ENCODE assay signal across 22 cellular contexts in genomic region chr3:122394173-122394572, GRCh38. TPM values are rescaled to one million over a fixed set of nuclear protein-coding genes. Genes with fewer than 3 reads are reported as not detected.
A peak's percentile ranks its signal among the peaks of the same experiment; 100 is the strongest.
DNase-seq lines count a peak whose midpoint lies in the region; ATAC-seq and TF ChIP-seq lines count a peak whose summit lies in the region.
"Had no signal": no experiment of that assay in that cellular context is flagged by ENCODE, and none has a peak within 500 bp of the region (broad histone marks: within the 10 kb centered on the region; RNA-seq: fewer than 3 reads in every experiment).

No MANE protein-coding gene starts in this region.

- H3K79me1 ChIP-seq in IMR-90 (ENCODE audit: low read depth in 1 of 2, low read length in 2 of 2), result peaks cover 0 to 3% of the 10 kb centered on the region in 2 experiments; a peak in 2 of 4 replicates

- no peak for TF ChIP-seq RAD21 in IMR-90 (IDR thresholded peaks at IDR 0.05; ENCODE audit: low read length)

- peak overlapping the region; percentile 57; the same call in 1 of the 2 replicates for H2AK5ac ChIP-seq in IMR-90 (ENCODE audit: low read depth, low read length)

- CTCF ChIA-PET in IMR-90 (lab: Yijun Ruan, JAX), result interaction anchor here (2.0 kb wide), 1 partner anchor 10 kb away, joined by 14 read pairs; the partner anchor contains the start of gene FAM162A

- H3K4me1 ChIP-seq in IMR-90 (ENCODE audit: control insufficient read depth, insufficient read depth, low read length) (peaks cover 5% of the 10 kb centered on the region), endodermal cell (ENCODE audit: control insufficient read depth, insufficient read depth, low read length) (peaks cover 3% of the 10 kb centered on the region), mucosa of descending colon (ENCODE audit: low read depth) (no peaks in the 10 kb centered on the region)
- H3K4me1 ChIP-seq: neural progenitor cell had no signal

- H3K36me3 Mint-ChIP-seq in endodermal cell (ENCODE audit: low read depth) (no peaks in the 10 kb centered on the region), mesothelial cell of epicardium (no peaks in the 10 kb centered on the region)
- H3K36me3 Mint-ChIP-seq: neural progenitor cell had no signal

- H4K20me1 ChIP-seq in IMR-90 (ENCODE audit: insufficient read depth, low read length), result no peaks in the 10 kb centered on the region

- dilution Hi-C loops in IMR-90 (cut with HindIII; ENCODE audit: low sequenced_read_pairs, unreplicated experiment), result no loop called here

- ATAC-seq in IMR-90 (ENCODE audit: low read depth) (peak; percentile 50), mucosa of descending colon (no peak), HG02571 (IDR thresholded peaks at IDR 0.05; ENCODE audit: unreplicated experiment) (no peak)
- ATAC-seq: activated CD8-positive, alpha-beta memory T cell treated with anti-CD3 and anti-CD28 coated beads, Interleukin-2, amount 10 ng/mL, durations not matched to agents 7 days and 5 days; effector memory CD8-positive, alpha-beta T cell; left cardiac atrium; SK-N-SH treated with all-trans-retinoic acid at 6 μM for 48 hours had no signal

- peak overlapping the region; percentile 27; the same call in 1 of the 2 replicates for H2BK20ac ChIP-seq in IMR-90 (ENCODE audit: low read depth, low read length)

- H3K9me1 ChIP-seq in IMR-90 (ENCODE audit: insufficient read depth, low read length), result no peaks in the 10 kb centered on the region

- no peak overlapping the region for H3K56ac ChIP-seq in IMR-90 (ENCODE audit: extremely low read depth, insufficient read depth, low read length)

- no CpG with 5 or more reads among the region's 1 CpG for WGBS in IMR-90 (ENCODE audit: extremely low coverage in 2 of 2, insufficient read length in 1 of 2), 2 experiments
- 80 to 100% methylated on average over 1 of the region's 1 CpG for WGBS in endodermal cell (ENCODE audit: insufficient coverage in 1 of 2, insufficient read length in 1 of 2), 2 experiments

- peak overlapping the region; percentile 56 for H2AK9ac ChIP-seq in IMR-90 (replicated peaks; ENCODE audit: low read depth, low read length, poor library complexity)

- DNase-seq in EL, result peak; percentile 12
- DNase-seq in IMR-90, result peak; percentile 4
- no peak for DNase-seq in endodermal cell
- no peak for DNase-seq in mesothelial cell of epicardium (ENCODE audit: low spot score in 2 of 2, unreplicated experiment in 2 of 2)
- no peak for DNase-seq in activated effector memory CD4-positive, alpha-beta T cell treated with anti-CD3 and anti-CD28 coated beads, Interleukin-2, amount 50 U/mL, for 16 hours
- no peak for DNase-seq in mucosa of descending colon
- DNase-seq in NCI-H2029 (lab: John Stamatoyannopoulos, UW), result no peak
- DNase-seq: activated CD4-positive, CD25-positive, alpha-beta regulatory T cell treated with anti-CD3 and anti-CD28 coated beads, Interleukin-2, amount 50 U/mL, for 72 hours; activated CD8-positive, alpha-beta memory T cell treated with anti-CD3 and anti-CD28 coated beads, Interleukin-2, amount 10 ng/mL, durations not matched to agents 7 days and 5 days; activated gamma-delta T cell; effector memory CD8-positive, alpha-beta T cell; foreskin fibroblast; left cardiac atrium; NCI-H1092; NCI-H2081 treated with DMSO at 0.1 percent for 48 hours; NCI-H510A; T1000 had no signal

- H3K18ac ChIP-seq in IMR-90 (ENCODE audit: low read depth, low read length), result peak overlapping the region; percentile 98

- peak overlapping the region; percentile 50; the same call in 1 of the 2 replicates for H3K14ac ChIP-seq in IMR-90 (replicated peaks; ENCODE audit: low read depth, low read length)

- H3K27me3 Mint-ChIP-seq in endodermal cell (ENCODE audit: insufficient read depth), result no peaks in the 10 kb centered on the region
- H3K27me3 Mint-ChIP-seq in mesothelial cell of epicardium (ENCODE audit: low read depth), result no peaks in the 10 kb centered on the region
- H3K27me3 Mint-ChIP-seq: activated CD8-positive, alpha-beta memory T cell treated with anti-CD3 and anti-CD28 coated beads, Interleukin-2, amount 10 ng/mL, durations not matched to agents 7 days and 5 days; effector memory CD8-positive, alpha-beta T cell had no signal

- H3K36me3 ChIP-seq in IMR-90 (ENCODE audit: control insufficient read depth, insufficient read depth, low read length), result no peaks in the 10 kb centered on the region; the same call in 1 of the 2 replicates
- H3K36me3 ChIP-seq in endodermal cell (ENCODE audit: control insufficient read depth, insufficient read depth, low read length), result no peaks in the 10 kb centered on the region
- no peaks in the 10 kb centered on the region for H3K36me3 ChIP-seq in mucosa of descending colon (ENCODE audit: low read depth)
- H3K36me3 ChIP-seq: neural progenitor cell, vagina had no signal

- intact Hi-C loops in IMR-90 (cut with micrococcal nuclease) (loop anchor here (5.0 kb wide), 1 partner anchor 168 kb away; the partner anchor contains the start of genes DTX3L and PARP9), mucosa of descending colon (cut with DNase I, micrococcal nuclease) (loop anchor here (10.0 kb wide), 2 partner anchors 281 to 291 kb away; partner anchors contain the start of gene PARP14 (in 1 of the 2))

- peak overlapping the region; percentile 80 to 94; a peak in 3 of 4 replicates for H4K8ac ChIP-seq in IMR-90 (ENCODE audit: low read depth in 2 of 2, low read length in 2 of 2)

- POLR2A ChIA-PET in IMR-90 (lab: Charles Lee; ENCODE audit: unreplicated experiment), result no interaction called here

- H3K4me1 Mint-ChIP-seq in endodermal cell (peaks cover 7% of the 10 kb centered on the region), mesothelial cell of epicardium (peaks cover 23% of the 10 kb centered on the region)
- H3K4me1 Mint-ChIP-seq: neural progenitor cell had no signal

- H2BK120ac ChIP-seq in IMR-90 (ENCODE audit: low read depth, low read length), result peak overlapping the region; percentile 87

- H3K9ac ChIP-seq in IMR-90 (ENCODE audit: low read depth, low read length), result 0 out of 2 replicates have a peak overlapping the region, but pooled peaks have one; percentile 25
- H3K9ac ChIP-seq in endodermal cell (ENCODE audit: extremely low read depth, low read length, poor library complexity, severe bottlenecking), result no peak overlapping the region
- H3K9ac ChIP-seq: KMS-11, neural progenitor cell had no signal

- no peak overlapping the region for H2BK15ac ChIP-seq in IMR-90 (ENCODE audit: low read depth, low read length)

- in situ Hi-C loops in IMR-90 (cut with MboI; ENCODE audit: low sequenced_read_pairs), result loop anchor here (10.0 kb wide), 1 partner anchor 281 kb away; no protein-coding TSS in a partner anchor

- peak overlapping the region; percentile 72 for H3K4ac ChIP-seq in IMR-90 (ENCODE audit: low read depth, low read length)

- H3K27ac ChIP-seq in IMR-90 (ENCODE audit: insufficient read depth, low read length), result peak overlapping the region; percentile 55; the same call in 1 of the 2 replicates
- H3K27ac ChIP-seq in endodermal cell (ENCODE audit: low read depth, low read length), result no peak overlapping the region
- H3K27ac ChIP-seq: KMS-11, neural progenitor cell, vagina had no signal

- H3K9me3 ChIP-seq in IMR-90 (ENCODE audit: control insufficient read depth, insufficient read depth, low read length), result no peaks in the 10 kb centered on the region
- no peaks in the 10 kb centered on the region for H3K9me3 ChIP-seq in endodermal cell (ENCODE audit: control insufficient read depth, low read length)
- H3K9me3 ChIP-seq in mucosa of descending colon, result no peaks in the 10 kb centered on the region
- H3K9me3 ChIP-seq: vagina had no signal

- H4K5ac ChIP-seq in IMR-90 (ENCODE audit: low read depth, low read length), result peak overlapping the region; percentile 83

- no peak overlapping the region for H3K4me3 Mint-ChIP-seq in endodermal cell
- H3K4me3 Mint-ChIP-seq in mesothelial cell of epicardium, result no peak overlapping the region
- H3K4me3 Mint-ChIP-seq: activated CD8-positive, alpha-beta memory T cell treated with anti-CD3 and anti-CD28 coated beads, Interleukin-2, amount 10 ng/mL, durations not matched to agents 7 days and 5 days; effector memory CD8-positive, alpha-beta T cell; neural progenitor cell had no signal

- H3K4me2 ChIP-seq in IMR-90 (ENCODE audit: low read depth, low read length), result no peak overlapping the region
- H3K4me2 ChIP-seq: KMS-11, neural progenitor cell had no signal

- TF ChIP-seq CTCF in IMR-90 (conservative IDR thresholded peaks at IDR 0.05; ENCODE audit: low read depth, low read length) (no peak), endodermal cell (conservative IDR thresholded peaks at IDR 0.05) (no peak), mesothelial cell of epicardium (IDR thresholded peaks at IDR 0.05; ENCODE audit: unreplicated experiment) (no peak), mucosa of descending colon (IDR thresholded peaks at IDR 0.05) (no peak)

- H3K9me3 Mint-ChIP-seq in endodermal cell (no peaks in the 10 kb centered on the region), mesothelial cell of epicardium (no peaks in the 10 kb centered on the region)
- H3K9me3 Mint-ChIP-seq: effector memory CD8-positive, alpha-beta T cell; neural progenitor cell had no signal

- H3K4me3 ChIP-seq in IMR-90 (ENCODE audit: insufficient read depth, low read depth, low read length) (no peak overlapping the region), endodermal cell (ENCODE audit: low read length) (no peak overlapping the region), mucosa of descending colon (no peak overlapping the region)
- H3K4me3 ChIP-seq: neural progenitor cell, vagina had no signal

- H2AFZ ChIP-seq in IMR-90 (replicated peaks; ENCODE audit: low read length, poor library complexity), result no peak overlapping the region
- H2AFZ ChIP-seq: neural progenitor cell had no signal

- TF ChIP-seq POLR2A in IMR-90 (IDR thresholded peaks at IDR 0.05; ENCODE audit: low read depth, low read length), result no peak

- no peaks in the 10 kb centered on the region for H3K27me3 ChIP-seq in IMR-90 (ENCODE audit: control insufficient read depth, insufficient read depth, low read length)
- no peaks in the 10 kb centered on the region for H3K27me3 ChIP-seq in endodermal cell (ENCODE audit: control insufficient read depth, insufficient read depth, low read length, poor library complexity, severe bottlenecking)
- H3K27me3 ChIP-seq: neural progenitor cell, vagina had no signal

- BruUV-seq in IMR-90 (replicated peaks; lab: Mats Ljungman, UMichigan), result no TSS peak

- peak overlapping the region; percentile 53 for H4K91ac ChIP-seq in IMR-90 (ENCODE audit: insufficient read depth, low read depth, low read length)

- H3K23ac ChIP-seq in IMR-90 (ENCODE audit: low read depth, low read length), result peak overlapping the region; percentile 78; the same call in 1 of the 2 replicates

- H2BK5ac ChIP-seq in IMR-90 (ENCODE audit: low read depth, low read length, poor library complexity, severe bottlenecking), result peak overlapping the region; percentile 80

- H3K27ac Mint-ChIP-seq in endodermal cell (peak overlapping the region; percentile 18), mesothelial cell of epicardium (peak overlapping the region; percentile 60)
- H3K27ac Mint-ChIP-seq: activated CD8-positive, alpha-beta memory T cell treated with anti-CD3 and anti-CD28 coated beads, Interleukin-2, amount 10 ng/mL, durations not matched to agents 7 days and 5 days; effector memory CD8-positive, alpha-beta T cell; neural progenitor cell had no signal

RNA-seq across cellular contexts. Expression of gene FAM162A, which starts 10.2 kb away (rescaled TPM):
- total RNA-seq in IMR-90 (2012; rRNA removed) (28.9 and 33.9 TPM in 2 replicates), endodermal cell (10 to 100 TPM; 40.9 to 61.7 TPM), mesothelial cell of epicardium (50.8 to 52.8 TPM (median 51.2 TPM) in 3 replicates), mucosa of descending colon (100 to 1,000 TPM; 111 to 206 (median 152) TPM)
- polyA plus RNA-seq in IMR-90 (2012; rRNA removed), result 66.5 and 66.8 TPM in 2 replicates
- 26.0 and 29.3 TPM in 2 replicates for polyA plus RNA-seq in IMR-90 (2012; cell fraction: cytosol; rRNA removed)
- polyA plus RNA-seq in IMR-90 (2012; cell fraction: nucleus; rRNA removed; ENCODE audit: low replicate concordance), result 4.2 and 32.5 TPM in 2 replicates
- polyA plus RNA-seq in endodermal cell (2013, experiment 1 of 2), result 72.1 TPM
- 63.4 TPM for polyA plus RNA-seq in endodermal cell (2013, experiment 2 of 2)

RNA-seq across cellular contexts. Expression of gene MIX23, which starts 11.1 kb away (rescaled TPM):
- total RNA-seq in IMR-90 (2012; rRNA removed), result 10.0 and 65.8 TPM in 2 replicates
- 12.9 and 26.7 TPM in 2 replicates for polyA plus RNA-seq in IMR-90 (2012; rRNA removed)
- polyA plus RNA-seq in IMR-90 (2012; cell fraction: cytosol; rRNA removed), result 1.2 and 1.6 TPM in 2 replicates
- 0.75 and 9.4 TPM in 2 replicates for polyA plus RNA-seq in IMR-90 (2012; cell fraction: nucleus; rRNA removed; ENCODE audit: low replicate concordance)
- 10 to 100 TPM; 54.1 to 62.6 TPM for total RNA-seq in endodermal cell
- 52.7 TPM for polyA plus RNA-seq in endodermal cell (2013, experiment 1 of 2)
- 48.9 TPM for polyA plus RNA-seq in endodermal cell (2013, experiment 2 of 2)
- total RNA-seq in mesothelial cell of epicardium, result 28.6 to 34.0 TPM (median 29.8 TPM) in 3 replicates
- 10 to 100 TPM; 27.5 to 37.7 (median 33.2) TPM for total RNA-seq in mucosa of descending colon

RNA-seq across cellular contexts. Expression of gene WDR5B, which starts 21.7 kb away (rescaled TPM):
- 5.6 and 9.2 TPM in 2 replicates for total RNA-seq in IMR-90 (2012; rRNA removed)
- 2.3 and 3.1 TPM in 2 replicates for polyA plus RNA-seq in IMR-90 (2012; rRNA removed)
- 0.48 TPM in 2 replicates for polyA plus RNA-seq in IMR-90 (2012; cell fraction: cytosol; rRNA removed)
- 0.33 and 1.4 TPM in 2 replicates for polyA plus RNA-seq in IMR-90 (2012; cell fraction: nucleus; rRNA removed; ENCODE audit: low replicate concordance)
- total RNA-seq in endodermal cell, result 1 to 10 TPM; 4.2 to 4.9 TPM
- 8.0 TPM for polyA plus RNA-seq in endodermal cell (2013, experiment 1 of 2)
- 6.3 TPM for polyA plus RNA-seq in endodermal cell (2013, experiment 2 of 2)
- total RNA-seq in mesothelial cell of epicardium, result 5.7 to 6.2 TPM (median 6.1 TPM) in 3 replicates
- total RNA-seq in mucosa of descending colon, result 1 to 10 TPM; 2.3 to 3.4 (median 3.2) TPM

Comparison
In these comparisons a context has a peak if more than half of its experiments do, and no peak if none do; other contexts are left out.
1. DNase-seq: peak in EL (single experiment) and IMR-90 (single experiment); none in endodermal cell (single experiment), mesothelial cell of epicardium (0 of 2), activated effector memory CD4-positive, alpha-beta T cell treated with anti-CD3 and anti-CD28 coated beads, Interleukin-2, amount 50 U/mL, for 16 hours (single experiment), mucosa of descending colon (0 of 3) and NCI-H2029 (single experiment).